Comparison of ENCODE assay signal across 1 cellular context in genomic region chr1:2447274-2448097, GRCh38.
TF ChIP-seq lines count a peak whose summit lies in the region.

No MANE protein-coding gene starts in this region.

TF ChIP-seq in HepG2, 621 proteins besides CTCF, POLR2A, EP300 and RAD21:
- TF ChIP-seq SIN3B (IDR thresholded peaks at IDR 0.05; ENCODE audit: low read length), result no peak
- TF ChIP-seq EZH2 (conservative IDR thresholded peaks at IDR 0.05; ENCODE audit: low read depth, low read length), result 0 out of 2 replicates have a peak, but pooled peaks have one; percentile 0
